1 cellular context compared by ENCODE assay signal in genomic region chr7:55515569-55516279, GRCh38.
A peak's percentile ranks its signal among the peaks of the same experiment; 100 is the strongest.
TF ChIP-seq lines count a peak whose summit lies in the region.

No MANE protein-coding gene starts in this region.

TF ChIP-seq in GM12878, 131 proteins besides CTCF, POLR2A, EP300 and RAD21 (continued from another document):
- TF ChIP-seq, protein P1, sequence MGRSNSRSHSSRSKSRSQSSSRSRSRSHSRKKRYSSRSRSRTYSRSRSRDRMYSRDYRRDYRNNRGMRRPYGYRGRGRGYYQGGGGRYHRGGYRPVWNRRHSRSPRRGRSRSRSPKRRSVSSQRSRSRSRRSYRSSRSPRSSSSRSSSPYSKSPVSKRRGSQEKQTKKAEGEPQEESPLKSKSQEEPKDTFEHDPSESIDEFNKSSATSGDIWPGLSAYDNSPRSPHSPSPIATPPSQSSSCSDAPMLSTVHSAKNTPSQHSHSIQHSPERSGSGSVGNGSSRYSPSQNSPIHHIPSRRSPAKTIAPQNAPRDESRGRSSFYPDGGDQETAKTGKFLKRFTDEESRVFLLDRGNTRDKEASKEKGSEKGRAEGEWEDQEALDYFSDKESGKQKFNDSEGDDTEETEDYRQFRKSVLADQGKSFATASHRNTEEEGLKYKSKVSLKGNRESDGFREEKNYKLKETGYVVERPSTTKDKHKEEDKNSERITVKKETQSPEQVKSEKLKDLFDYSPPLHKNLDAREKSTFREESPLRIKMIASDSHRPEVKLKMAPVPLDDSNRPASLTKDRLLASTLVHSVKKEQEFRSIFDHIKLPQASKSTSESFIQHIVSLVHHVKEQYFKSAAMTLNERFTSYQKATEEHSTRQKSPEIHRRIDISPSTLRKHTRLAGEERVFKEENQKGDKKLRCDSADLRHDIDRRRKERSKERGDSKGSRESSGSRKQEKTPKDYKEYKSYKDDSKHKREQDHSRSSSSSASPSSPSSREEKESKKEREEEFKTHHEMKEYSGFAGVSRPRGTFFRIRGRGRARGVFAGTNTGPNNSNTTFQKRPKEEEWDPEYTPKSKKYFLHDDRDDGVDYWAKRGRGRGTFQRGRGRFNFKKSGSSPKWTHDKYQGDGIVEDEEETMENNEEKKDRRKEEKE (IDR thresholded peaks at IDR 0.05) = no peak
- no peak for TF ChIP-seq NR2F1 (conservative IDR thresholded peaks at IDR 0.05)
- TF ChIP-seq STAT3 (IDR thresholded peaks at IDR 0.05; ENCODE audit: low read depth, low read length) = no peak
- no peak for TF ChIP-seq NR2C1 (IDR thresholded peaks at IDR 0.05)
- TF ChIP-seq KLF5 (IDR thresholded peaks at IDR 0.05; ENCODE audit: partially characterized antibody) = no peak
- TF ChIP-seq TCF12 (IDR thresholded peaks at IDR 0.05; ENCODE audit: low read depth, low read length) = no peak
- TF ChIP-seq CHD1 (IDR thresholded peaks at IDR 0.05; ENCODE audit: low read depth, low read length) = no peak
- TF ChIP-seq BHLHE40 (IDR thresholded peaks at IDR 0.05; ENCODE audit: borderline replicate concordance in 1 of 2, low read depth in 2 of 2, low read length in 1 of 2) = peak; percentile 7 to 24; a peak in 1 of 4 replicates
- TF ChIP-seq CREM (IDR thresholded peaks at IDR 0.05; ENCODE audit: low read depth) = peak; percentile 10; the same call in 1 of the 2 replicates
- TF ChIP-seq, protein P2, sequence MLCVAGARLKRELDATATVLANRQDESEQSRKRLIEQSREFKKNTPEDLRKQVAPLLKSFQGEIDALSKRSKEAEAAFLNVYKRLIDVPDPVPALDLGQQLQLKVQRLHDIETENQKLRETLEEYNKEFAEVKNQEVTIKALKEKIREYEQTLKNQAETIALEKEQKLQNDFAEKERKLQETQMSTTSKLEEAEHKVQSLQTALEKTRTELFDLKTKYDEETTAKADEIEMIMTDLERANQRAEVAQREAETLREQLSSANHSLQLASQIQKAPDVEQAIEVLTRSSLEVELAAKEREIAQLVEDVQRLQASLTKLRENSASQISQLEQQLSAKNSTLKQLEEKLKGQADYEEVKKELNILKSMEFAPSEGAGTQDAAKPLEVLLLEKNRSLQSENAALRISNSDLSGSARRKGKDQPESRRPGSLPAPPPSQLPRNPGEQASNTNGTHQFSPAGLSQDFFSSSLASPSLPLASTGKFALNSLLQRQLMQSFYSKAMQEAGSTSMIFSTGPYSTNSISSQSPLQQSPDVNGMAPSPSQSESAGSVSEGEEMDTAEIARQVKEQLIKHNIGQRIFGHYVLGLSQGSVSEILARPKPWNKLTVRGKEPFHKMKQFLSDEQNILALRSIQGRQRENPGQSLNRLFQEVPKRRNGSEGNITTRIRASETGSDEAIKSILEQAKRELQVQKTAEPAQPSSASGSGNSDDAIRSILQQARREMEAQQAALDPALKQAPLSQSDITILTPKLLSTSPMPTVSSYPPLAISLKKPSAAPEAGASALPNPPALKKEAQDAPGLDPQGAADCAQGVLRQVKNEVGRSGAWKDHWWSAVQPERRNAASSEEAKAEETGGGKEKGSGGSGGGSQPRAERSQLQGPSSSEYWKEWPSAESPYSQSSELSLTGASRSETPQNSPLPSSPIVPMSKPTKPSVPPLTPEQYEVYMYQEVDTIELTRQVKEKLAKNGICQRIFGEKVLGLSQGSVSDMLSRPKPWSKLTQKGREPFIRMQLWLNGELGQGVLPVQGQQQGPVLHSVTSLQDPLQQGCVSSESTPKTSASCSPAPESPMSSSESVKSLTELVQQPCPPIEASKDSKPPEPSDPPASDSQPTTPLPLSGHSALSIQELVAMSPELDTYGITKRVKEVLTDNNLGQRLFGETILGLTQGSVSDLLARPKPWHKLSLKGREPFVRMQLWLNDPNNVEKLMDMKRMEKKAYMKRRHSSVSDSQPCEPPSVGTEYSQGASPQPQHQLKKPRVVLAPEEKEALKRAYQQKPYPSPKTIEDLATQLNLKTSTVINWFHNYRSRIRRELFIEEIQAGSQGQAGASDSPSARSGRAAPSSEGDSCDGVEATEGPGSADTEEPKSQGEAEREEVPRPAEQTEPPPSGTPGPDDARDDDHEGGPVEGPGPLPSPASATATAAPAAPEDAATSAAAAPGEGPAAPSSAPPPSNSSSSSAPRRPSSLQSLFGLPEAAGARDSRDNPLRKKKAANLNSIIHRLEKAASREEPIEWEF (IDR thresholded peaks at IDR 0.05; ENCODE audit: insufficient replicate concordance, low read depth, low read length) = no peak
- TF ChIP-seq TBL1XR1 (IDR thresholded peaks at IDR 0.05; ENCODE audit: low read depth, low read length) = no peak
- no peak; the same call in 1 of the 2 replicates for TF ChIP-seq JUNB (IDR thresholded peaks at IDR 0.05)
- no peak for TF ChIP-seq TARDBP (IDR thresholded peaks at IDR 0.05; ENCODE audit: borderline replicate concordance)
- TF ChIP-seq ZNF384 (IDR thresholded peaks at IDR 0.05; ENCODE audit: borderline replicate concordance, low read depth, low read length) = no peak
- TF ChIP-seq GABPA (IDR thresholded peaks at IDR 0.05; ENCODE audit: low read depth) = no peak
- 0 out of 2 replicates have a peak, but pooled peaks have one; percentile 26 for TF ChIP-seq RCOR1 (conservative IDR thresholded peaks at IDR 0.05; ENCODE audit: low read depth, low read length)
- TF ChIP-seq POU2F2 (IDR thresholded peaks at IDR 0.05; ENCODE audit: borderline replicate concordance, low read depth, low read length) = no peak
- no peak for TF ChIP-seq NFIC (IDR thresholded peaks at IDR 0.05; ENCODE audit: low read depth, low read length)
- TF ChIP-seq IKZF1 (conservative IDR thresholded peaks at IDR 0.05) = peak; percentile 31; the same call in 1 of the 2 replicates
- TF ChIP-seq ZZZ3 (IDR thresholded peaks at IDR 0.05; ENCODE audit: control insufficient read depth, insufficient read length, low read depth) = no peak
- no peak for TF ChIP-seq NRF1 (conservative IDR thresholded peaks at IDR 0.05; ENCODE audit: low read depth, low read length)
- no peak for TF ChIP-seq MYC (IDR thresholded peaks at IDR 0.05; ENCODE audit: insufficient read depth, insufficient read length, insufficient replicate concordance, low read length, severe bottlenecking)
